ENCODE assay signal across 10 cellular contexts in the genomic region with DNA sequence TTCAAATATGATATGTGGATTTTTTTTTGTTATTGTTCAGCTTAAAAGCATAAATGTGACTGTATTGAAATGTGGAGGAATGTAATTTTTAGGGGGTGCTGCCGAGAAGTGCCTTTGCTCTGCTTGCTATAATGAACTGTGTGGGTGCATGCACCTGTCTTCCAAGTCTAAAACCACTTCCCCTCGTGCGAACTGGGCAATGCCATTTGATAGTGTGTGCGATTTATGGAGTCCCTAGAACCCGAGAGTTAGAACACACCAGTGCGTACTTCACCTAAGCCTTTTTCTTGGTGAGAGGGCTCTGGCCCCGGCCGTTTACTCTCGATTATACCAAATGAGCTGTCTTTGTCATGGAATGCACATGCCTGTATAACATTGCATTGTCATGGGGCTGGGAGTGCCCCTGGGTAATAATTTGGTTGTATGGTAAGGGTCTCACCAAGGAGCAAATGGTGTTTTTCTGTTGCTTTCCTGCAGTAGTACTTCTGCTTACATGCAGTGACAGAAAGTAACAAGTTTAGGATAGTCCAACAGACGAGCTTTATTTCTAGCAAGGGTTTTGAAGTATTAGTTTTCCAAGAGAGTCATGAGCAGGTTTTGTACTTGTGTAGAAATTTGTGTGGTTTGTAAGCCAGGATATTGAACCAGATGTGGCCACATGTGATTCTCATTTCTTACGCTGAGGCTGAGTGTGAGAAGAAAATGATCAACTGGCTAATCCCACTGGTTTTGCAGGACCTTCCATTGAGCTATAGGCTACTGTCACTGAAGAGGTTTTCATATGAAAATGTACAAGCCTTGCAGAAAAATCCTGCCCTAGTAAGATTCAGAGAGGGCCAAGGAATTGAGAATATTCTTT.
DNase-seq lines count a peak whose midpoint lies in the region; ATAC-seq and TF ChIP-seq lines count a peak whose summit lies in the region.
"Had no signal": no experiment of that assay in that cellular context is flagged by ENCODE, and none has a peak within 500 bp of the region (broad histone marks: within the 10 kb centered on the region; RNA-seq: fewer than 3 reads in every experiment).

No MANE protein-coding gene starts in this region.

- H3K4me3 ChIP-seq in mammary epithelial cell (replicated peaks in 1 of 3; ENCODE audit: insufficient read depth in 1 of 3, low read depth in 2 of 3, low read length in 3 of 3) (no peak overlapping the region), suprapubic skin (no peak overlapping the region)
- H3K4me3 ChIP-seq: Peyer's patch, tibial artery had no signal

- no peak for TF ChIP-seq POLR2A in suprapubic skin (IDR thresholded peaks at IDR 0.05)

- no peak overlapping the region for H3K4me2 ChIP-seq in mammary epithelial cell (ENCODE audit: insufficient read depth, low read depth, low read length)

- H3K27me3 ChIP-seq in mammary epithelial cell (ENCODE audit: insufficient read depth, low read length) (no peaks in the 10 kb centered on the region), suprapubic skin (no peaks in the 10 kb centered on the region)
- H3K27me3 ChIP-seq: Peyer's patch, tibial artery had no signal

- H3K27ac ChIP-seq in mammary epithelial cell (ENCODE audit: insufficient read depth, low read depth, low read length) = no peak overlapping the region
- peak overlapping the region; percentile 11 for H3K27ac ChIP-seq in suprapubic skin
- H3K27ac ChIP-seq: Peyer's patch, tibial artery had no signal

- peaks cover 28% of the 10 kb centered on the region for H3K79me2 ChIP-seq in mammary epithelial cell (ENCODE audit: insufficient read depth, low read length)

- H3K27ac Mint-ChIP-seq in MCF 10A (ENCODE audit: low read depth, unreplicated experiment) (no peak overlapping the region), activated B cell treated with CpG ODN at 0.5 μM for 24 hours (peak overlapping the region; percentile 32), immature natural killer cell (peak overlapping the region in 5 of 6 donors; percentile 1 to 80 (median 51))

- H3K9me3 ChIP-seq in mammary epithelial cell (replicated peaks; ENCODE audit: insufficient read depth, low read length) (no peaks in the 10 kb centered on the region), suprapubic skin (no peaks in the 10 kb centered on the region)
- H3K9me3 ChIP-seq: Peyer's patch, tibial artery had no signal

- no peak for TF ChIP-seq EP300 in suprapubic skin (IDR thresholded peaks at IDR 0.05)

- no peak overlapping the region for H2AFZ ChIP-seq in mammary epithelial cell (ENCODE audit: low read depth, low read length)

- H3K9ac ChIP-seq in mammary epithelial cell (ENCODE audit: insufficient read depth, low read length) = no peak overlapping the region

- peaks cover 15% of the 10 kb centered on the region for H3K4me1 Mint-ChIP-seq in MCF 10A (ENCODE audit: insufficient read depth, unreplicated experiment)
- H3K4me1 Mint-ChIP-seq in activated B cell treated with CpG ODN at 0.5 μM for 24 hours = peaks cover 36% of the 10 kb centered on the region
- peaks cover 48 to 76% of the 10 kb centered on the region in 2 donors for H3K4me1 Mint-ChIP-seq in immature natural killer cell

- TF ChIP-seq CTCF in MCF 10A (IDR thresholded peaks at IDR 0.05; ENCODE audit: unreplicated experiment) = no peak
- TF ChIP-seq CTCF in mammary epithelial cell (conservative IDR thresholded peaks at IDR 0.05 in 1 of 2, IDR thresholded peaks at IDR 0.05 in 1 of 2; ENCODE audit: extremely low read depth in 1 of 2, insufficient read depth in 1 of 2, low read depth in 1 of 2, low read length in 2 of 2) = no peak
- no peak for TF ChIP-seq CTCF in activated B cell treated with CpG ODN at 0.5 μM for 24 hours (IDR thresholded peaks at IDR 0.05)
- TF ChIP-seq CTCF in suprapubic skin (IDR thresholded peaks at IDR 0.05) = no peak

- peaks cover 9% of the 10 kb centered on the region for H3K4me1 ChIP-seq in mammary epithelial cell (ENCODE audit: insufficient read depth, low read length)
- peaks cover 31% of the 10 kb centered on the region for H3K4me1 ChIP-seq in suprapubic skin

- intact Hi-C loops in MCF 10A (cut with micrococcal nuclease) = loop anchor here (5.0 to 10.0 kb wide), 2 partner anchors 132 to 1276 kb away; no protein-coding TSS in a partner anchor
- intact Hi-C loops in mammary epithelial cell (cut with micrococcal nuclease) = loop anchor here (2.0 to 5.0 kb wide), 5 partner anchors 132 to 1363 kb away; no protein-coding TSS in a partner anchor
- intact Hi-C loops in activated B cell treated with CpG ODN at 0.5 μM for 24 hours (cut with micrococcal nuclease) = loop anchor here (1.0 to 10.0 kb wide), 6 partner anchors 132 to 1696 kb away; a partner anchor contains a TSS

- H4K20me1 ChIP-seq in mammary epithelial cell (ENCODE audit: insufficient read depth, low read length) = no peaks in the 10 kb centered on the region

- H3K36me3 ChIP-seq in mammary epithelial cell (ENCODE audit: insufficient read depth, low read length) = peaks cover 6% of the 10 kb centered on the region
- peaks cover 18% of the 10 kb centered on the region for H3K36me3 ChIP-seq in suprapubic skin

- H3K27me3 Mint-ChIP-seq in MCF 10A (ENCODE audit: insufficient read depth, unreplicated experiment) (no peaks in the 10 kb centered on the region), activated B cell treated with CpG ODN at 0.5 μM for 24 hours (no peaks in the 10 kb centered on the region), immature natural killer cell (ENCODE audit: low read depth in 3 of 3) (peaks cover 3 to 15% (median 7%) of the 10 kb centered on the region in 3 donors)

- TSS peak; percentile 8 for BruUV-seq in MCF 10A (replicated peaks; lab: Mats Ljungman, UMichigan)
- BruUV-seq in mammary epithelial cell (replicated peaks; lab: Mats Ljungman, UMichigan) = no TSS peak

- no peak for DNase-seq in MCF 10A (ENCODE audit: unreplicated experiment)
- no peak for DNase-seq in mammary epithelial cell
- DNase-seq in activated B cell treated with CpG ODN at 0.5 μM for 24 hours = no peak
- no peak for DNase-seq in immature natural killer cell
- DNase-seq in suprapubic skin (ENCODE audit: low spot score in 2 of 2) = no peak
- no peak for DNase-seq in stimulated activated CD8-positive, alpha-beta memory T cell treated with anti-CD3 and anti-CD28 coated beads, Interleukin-4, amount 100 ng/mL, for 48 hours
- DNase-seq in NCI-H2081 treated with DMSO at 0.1 percent for 48 hours (lab: John Stamatoyannopoulos, UW) = no peak
- DNase-seq in stimulated activated CD4-positive, alpha-beta T cell treated with anti-CD3 and anti-CD28 coated beads, Interleukin-4, amount 100 ng/mL, for 24 hours = no peak

- H3K4me3 Mint-ChIP-seq in MCF 10A (ENCODE audit: unreplicated experiment) (no peak overlapping the region), activated B cell treated with CpG ODN at 0.5 μM for 24 hours (no peak overlapping the region), immature natural killer cell (peak overlapping the region in 1 of 5 donors; percentile 3)

- 91% methylated on average over 9 of the region's 11 CpGs for WGBS in mammary epithelial cell (ENCODE audit: low coverage, missing lambda C conversion rate)
- 80% methylated on average over 11 of the region's 11 CpGs for WGBS in suprapubic skin

- CTCF ChIA-PET in MCF 10A (lab: Yijun Ruan, JAX) = interaction anchor here (0.5 to 1.6 kb wide), 15 partner anchors 15 to 1279 kb away, joined by 3 to 5 read pairs (median 4); no protein-coding TSS in a partner anchor
- CTCF ChIA-PET in mammary epithelial cell (lab: Charles Lee; ENCODE audit: low non-redundant PET) = interaction anchor here (0.6 kb wide), 1 partner anchor 122 kb away, joined by 8 read pairs; no protein-coding TSS in a partner anchor
- CTCF ChIA-PET in activated B cell treated with CpG ODN at 0.5 μM for 24 hours (lab: Charles Lee) = interaction anchor here (0.7 to 1.5 kb wide), 6 partner anchors 10 to 1580 kb away, joined by 3 to 6 read pairs (median 4); no protein-coding TSS in a partner anchor

- in situ Hi-C loops in mammary epithelial cell (cut with MboI; ENCODE audit: low sequenced_read_pairs in 2 of 2) = loop anchor here (25.0 kb wide), 1 partner anchor 1278 kb away; no protein-coding TSS in a partner anchor

- H3K36me3 Mint-ChIP-seq in MCF 10A (ENCODE audit: insufficient read depth, unreplicated experiment) = peaks cover 39% of the 10 kb centered on the region
- H3K36me3 Mint-ChIP-seq in activated B cell treated with CpG ODN at 0.5 μM for 24 hours (ENCODE audit: low read depth) = peaks cover 55% of the 10 kb centered on the region
- H3K36me3 Mint-ChIP-seq in immature natural killer cell = peaks cover 6 to 23% (median 10%) of the 10 kb centered on the region in 3 donors

- no peak for ATAC-seq in activated B cell treated with CpG ODN at 0.5 μM for 24 hours (ENCODE audit: low read depth)

- dilution Hi-C loops in mammary epithelial cell (cut with HindIII; ENCODE audit: low sequenced_read_pairs) = no loop called here

- H3K9me3 Mint-ChIP-seq in MCF 10A (ENCODE audit: unreplicated experiment) (no peaks in the 10 kb centered on the region), activated B cell treated with CpG ODN at 0.5 μM for 24 hours (no peaks in the 10 kb centered on the region), immature natural killer cell (no peaks in the 10 kb centered on the region)

- POLR2A ChIA-PET in MCF 10A (lab: Yijun Ruan, JAX) (no interaction called here), activated B cell treated with CpG ODN at 0.5 μM for 24 hours (lab: Charles Lee) (no interaction called here)
